20 cellular contexts compared by ENCODE assay signal in the genomic region with DNA sequence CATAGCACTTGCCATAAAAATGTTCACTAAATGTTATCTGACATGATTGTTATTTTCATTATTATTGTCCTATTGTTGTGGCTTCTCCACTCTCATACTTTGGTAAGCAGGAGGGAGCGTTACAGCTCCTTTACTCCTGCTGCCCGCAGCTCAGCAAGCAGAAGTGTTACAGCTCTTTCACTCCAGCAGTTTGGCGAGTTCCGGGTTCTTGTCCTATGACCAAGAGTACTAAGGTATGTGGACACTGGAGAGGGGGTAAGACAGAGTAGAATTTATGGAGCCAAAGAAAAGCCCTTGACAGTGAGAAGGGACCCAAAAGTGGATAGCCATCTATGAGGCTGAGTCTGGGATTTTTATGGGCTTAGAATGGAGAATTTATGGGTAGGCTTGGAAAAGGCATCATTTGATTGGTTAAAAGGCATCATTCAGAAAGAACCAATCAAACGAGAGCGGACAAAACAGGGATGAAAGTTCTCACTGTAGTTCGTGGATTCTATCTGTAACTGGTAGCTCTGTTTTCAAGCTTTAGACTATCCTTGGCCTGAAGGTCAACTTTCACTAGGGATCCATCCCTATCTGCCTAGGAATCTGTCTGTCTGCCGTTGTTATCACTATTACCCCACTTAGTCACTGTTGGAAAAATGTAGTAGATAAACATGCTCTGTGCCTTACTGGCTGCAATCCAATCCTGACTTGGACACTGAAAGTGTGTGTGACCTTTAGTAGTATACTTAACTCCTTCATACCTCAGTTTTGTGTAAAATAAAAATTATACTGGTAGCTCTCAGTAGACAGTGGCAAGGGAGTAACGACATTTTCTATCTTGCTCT.
"Had no signal": no experiment of that assay in that cellular context is flagged by ENCODE, and none has a peak within 500 bp of the region (broad histone marks: within the 10 kb centered on the region; RNA-seq: fewer than 3 reads in every experiment).

No MANE protein-coding gene starts in this region.

- H3K4me1 ChIP-seq: colonic mucosa, esophagus squamous epithelium, lower lobe of right lung, right atrium auricular region, suprapubic skin, upper lobe of left lung had no signal

- H3K27me3 ChIP-seq: colonic mucosa, esophagus squamous epithelium, right atrium auricular region, suprapubic skin, upper lobe of left lung had no signal

- H3K27ac Mint-ChIP-seq: activated CD4-positive, alpha-beta memory T cell treated with anti-CD3 and anti-CD28 coated beads for 36 hours; activated CD4-positive, alpha-beta T cell treated with anti-CD3 and anti-CD28 coated beads for 36 hours; activated CD8-positive, alpha-beta memory T cell treated with anti-CD3 and anti-CD28 coated beads, Interleukin-2, amount 10 ng/mL, durations not matched to agents 7 days and 5 days; activated naive CD4-positive, alpha-beta T cell treated with anti-CD3 and anti-CD28 coated beads, Interleukin-2, amount 50 U/mL, for 24 hours; activated T-cell treated with anti-CD3 and anti-CD28 coated beads, Interleukin-2, amount 50 U/mL, for 24 hours; naive B cell; T-helper 1 cell treated with Interleukin-12 subunit alpha and Interleukin-12 subunit beta and Interleukin-4 antibody, amounts not matched to agents 30 μg/mL and 1 μg/mL, for 36 hours had no signal

- H3K4me1 Mint-ChIP-seq: activated CD4-positive, alpha-beta T cell treated with anti-CD3 and anti-CD28 coated beads for 36 hours; activated CD8-positive, alpha-beta memory T cell treated with anti-CD3 and anti-CD28 coated beads, Interleukin-2, amount 10 ng/mL, durations not matched to agents 7 days and 5 days; activated naive CD4-positive, alpha-beta T cell treated with anti-CD3 and anti-CD28 coated beads, Interleukin-2, amount 50 U/mL, for 24 hours; naive B cell had no signal

- H3K27me3 Mint-ChIP-seq: activated CD8-positive, alpha-beta memory T cell treated with anti-CD3 and anti-CD28 coated beads, Interleukin-2, amount 10 ng/mL, durations not matched to agents 7 days and 5 days; naive B cell had no signal

- H3K4me3 ChIP-seq: colonic mucosa, esophagus squamous epithelium, lower lobe of right lung, right atrium auricular region, skin epidermis, suprapubic skin, upper lobe of left lung had no signal

- H3K36me3 Mint-ChIP-seq: activated CD4-positive, alpha-beta memory T cell treated with anti-CD3 and anti-CD28 coated beads for 36 hours; activated CD8-positive, alpha-beta memory T cell treated with anti-CD3 and anti-CD28 coated beads, Interleukin-2, amount 10 ng/mL, durations not matched to agents 7 days and 5 days; activated naive CD4-positive, alpha-beta T cell treated with anti-CD3 and anti-CD28 coated beads, Interleukin-2, amount 50 U/mL, for 24 hours; naive B cell had no signal

- ATAC-seq: activated CD4-positive, alpha-beta T cell treated with anti-CD3 and anti-CD28 coated beads for 36 hours; activated CD8-positive, alpha-beta memory T cell treated with anti-CD3 and anti-CD28 coated beads, Interleukin-2, amount 10 ng/mL, durations not matched to agents 7 days and 5 days; left colon; lower lobe of right lung; stimulated activated naive CD8-positive, alpha-beta T cell treated with anti-CD3 and anti-CD28 coated beads, Interleukin-15, Interleukin-2, amounts not matched to agents 100 U/mL and 50 U/mL, for 24 hours had no signal

- H3K36me3 ChIP-seq: colonic mucosa, esophagus squamous epithelium, lower lobe of right lung, right atrium auricular region, suprapubic skin, upper lobe of left lung, WERI-Rb-1 had no signal

- H3K27ac ChIP-seq: colonic mucosa, esophagus squamous epithelium, lower lobe of right lung, right atrium auricular region, skin epidermis, suprapubic skin, upper lobe of left lung, WERI-Rb-1 had no signal

- H3K9me3 ChIP-seq: colonic mucosa, esophagus squamous epithelium, lower lobe of right lung, right atrium auricular region, suprapubic skin, upper lobe of left lung had no signal

- H3K4me3 Mint-ChIP-seq: activated CD4-positive, alpha-beta memory T cell treated with anti-CD3 and anti-CD28 coated beads for 36 hours; activated CD4-positive, alpha-beta T cell treated with anti-CD3 and anti-CD28 coated beads for 36 hours; activated CD8-positive, alpha-beta memory T cell treated with anti-CD3 and anti-CD28 coated beads, Interleukin-2, amount 10 ng/mL, durations not matched to agents 7 days and 5 days; activated naive CD4-positive, alpha-beta T cell treated with anti-CD3 and anti-CD28 coated beads, Interleukin-2, amount 50 U/mL, for 24 hours; activated T-cell treated with anti-CD3 and anti-CD28 coated beads, Interleukin-2, amount 50 U/mL, for 24 hours; naive B cell; T-helper 1 cell treated with Interleukin-12 subunit alpha and Interleukin-12 subunit beta and Interleukin-4 antibody, amounts not matched to agents 30 μg/mL and 1 μg/mL, for 36 hours had no signal

- DNase-seq: activated CD4-positive, alpha-beta memory T cell treated with anti-CD3 and anti-CD28 coated beads for 36 hours; activated CD4-positive, alpha-beta T cell treated with anti-CD3 and anti-CD28 coated beads for 36 hours; activated CD8-positive, alpha-beta memory T cell treated with anti-CD3 and anti-CD28 coated beads, Interleukin-2, amount 10 ng/mL, durations not matched to agents 7 days and 5 days; activated effector memory CD4-positive, alpha-beta T cell treated with anti-CD3 and anti-CD28 coated beads, Interleukin-2, amount 50 U/mL, for 16 hours; activated T-cell treated with anti-CD3 and anti-CD28 coated beads, Interleukin-2, amount 50 U/mL, for 24 hours; caudate nucleus; colonic mucosa; esophagus squamous epithelium; left colon; lower lobe of right lung; naive B cell; posterior cingulate gyrus; stimulated activated naive CD8-positive, alpha-beta T cell treated with anti-CD3 and anti-CD28 coated beads, Interleukin-15, Interleukin-2, amounts not matched to agents 100 U/mL and 50 U/mL, for 24 hours; upper lobe of left lung; WERI-Rb-1 had no signal
